In the genomic region with DNA sequence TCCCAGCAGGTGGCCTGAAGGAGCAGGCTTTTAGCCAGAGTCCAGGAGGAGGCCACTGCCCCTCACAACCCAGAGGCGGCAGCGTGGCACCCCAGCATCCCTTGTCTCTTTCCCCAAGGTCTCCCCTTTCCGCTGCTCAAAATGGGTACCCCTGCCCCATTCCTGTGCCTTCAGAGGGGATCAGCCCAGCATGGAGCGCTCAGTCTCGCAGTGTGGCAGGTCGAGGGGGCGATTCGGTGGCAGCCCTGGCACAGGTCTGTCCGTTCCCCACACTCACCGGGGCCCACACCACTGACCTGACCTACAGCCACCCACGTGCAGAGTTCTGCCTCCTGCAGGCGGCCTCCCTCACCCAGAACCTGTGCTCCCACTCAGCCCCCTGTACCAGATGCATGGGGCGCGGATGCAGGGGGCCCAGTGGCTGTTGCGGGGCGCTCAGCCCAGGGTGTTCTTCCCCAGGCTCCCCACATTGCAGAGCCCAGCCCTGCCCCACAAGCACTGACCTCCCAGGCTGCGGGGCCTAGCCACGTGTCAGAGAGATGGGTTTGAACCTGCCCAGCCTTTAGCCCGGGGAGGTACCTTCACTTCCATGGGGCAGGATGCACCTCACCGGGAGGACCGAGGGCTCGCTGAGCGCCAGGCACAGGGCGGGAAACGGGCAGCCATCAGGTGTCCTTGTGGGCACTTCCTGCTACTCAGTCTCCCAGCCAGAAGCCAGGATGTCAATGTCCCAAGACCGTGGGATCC, we compare ENCODE assay signal across 1 cellular context.
TF ChIP-seq lines count a peak whose summit lies in the region.

No MANE protein-coding gene starts in this region.

TF ChIP-seq in HCT116, 20 proteins besides CTCF, POLR2A, EP300 and RAD21:
- TF ChIP-seq, protein P1, sequence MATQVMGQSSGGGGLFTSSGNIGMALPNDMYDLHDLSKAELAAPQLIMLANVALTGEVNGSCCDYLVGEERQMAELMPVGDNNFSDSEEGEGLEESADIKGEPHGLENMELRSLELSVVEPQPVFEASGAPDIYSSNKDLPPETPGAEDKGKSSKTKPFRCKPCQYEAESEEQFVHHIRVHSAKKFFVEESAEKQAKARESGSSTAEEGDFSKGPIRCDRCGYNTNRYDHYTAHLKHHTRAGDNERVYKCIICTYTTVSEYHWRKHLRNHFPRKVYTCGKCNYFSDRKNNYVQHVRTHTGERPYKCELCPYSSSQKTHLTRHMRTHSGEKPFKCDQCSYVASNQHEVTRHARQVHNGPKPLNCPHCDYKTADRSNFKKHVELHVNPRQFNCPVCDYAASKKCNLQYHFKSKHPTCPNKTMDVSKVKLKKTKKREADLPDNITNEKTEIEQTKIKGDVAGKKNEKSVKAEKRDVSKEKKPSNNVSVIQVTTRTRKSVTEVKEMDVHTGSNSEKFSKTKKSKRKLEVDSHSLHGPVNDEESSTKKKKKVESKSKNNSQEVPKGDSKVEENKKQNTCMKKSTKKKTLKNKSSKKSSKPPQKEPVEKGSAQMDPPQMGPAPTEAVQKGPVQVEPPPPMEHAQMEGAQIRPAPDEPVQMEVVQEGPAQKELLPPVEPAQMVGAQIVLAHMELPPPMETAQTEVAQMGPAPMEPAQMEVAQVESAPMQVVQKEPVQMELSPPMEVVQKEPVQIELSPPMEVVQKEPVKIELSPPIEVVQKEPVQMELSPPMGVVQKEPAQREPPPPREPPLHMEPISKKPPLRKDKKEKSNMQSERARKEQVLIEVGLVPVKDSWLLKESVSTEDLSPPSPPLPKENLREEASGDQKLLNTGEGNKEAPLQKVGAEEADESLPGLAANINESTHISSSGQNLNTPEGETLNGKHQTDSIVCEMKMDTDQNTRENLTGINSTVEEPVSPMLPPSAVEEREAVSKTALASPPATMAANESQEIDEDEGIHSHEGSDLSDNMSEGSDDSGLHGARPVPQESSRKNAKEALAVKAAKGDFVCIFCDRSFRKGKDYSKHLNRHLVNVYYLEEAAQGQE (IDR thresholded peaks at IDR 0.05; ENCODE audit: low read depth) = no peak
- TF ChIP-seq FOSL1 (IDR thresholded peaks at IDR 0.05; ENCODE audit: low read depth) (no peak), EZH2 (IDR thresholded peaks at IDR 0.05) (no peak), POLR2AphosphoS5 (IDR thresholded peaks at IDR 0.05; ENCODE audit: low read depth, low read length) (no peak), ZNF274 (IDR thresholded peaks at IDR 0.05; ENCODE audit: low read depth, low read length) (no peak)
- TF ChIP-seq, protein P2, sequence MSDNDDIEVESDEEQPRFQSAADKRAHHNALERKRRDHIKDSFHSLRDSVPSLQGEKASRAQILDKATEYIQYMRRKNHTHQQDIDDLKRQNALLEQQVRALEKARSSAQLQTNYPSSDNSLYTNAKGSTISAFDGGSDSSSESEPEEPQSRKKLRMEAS (IDR thresholded peaks at IDR 0.05) = no peak
